Comparison of ENCODE assay signal across 36 cellular contexts in the genomic region with DNA sequence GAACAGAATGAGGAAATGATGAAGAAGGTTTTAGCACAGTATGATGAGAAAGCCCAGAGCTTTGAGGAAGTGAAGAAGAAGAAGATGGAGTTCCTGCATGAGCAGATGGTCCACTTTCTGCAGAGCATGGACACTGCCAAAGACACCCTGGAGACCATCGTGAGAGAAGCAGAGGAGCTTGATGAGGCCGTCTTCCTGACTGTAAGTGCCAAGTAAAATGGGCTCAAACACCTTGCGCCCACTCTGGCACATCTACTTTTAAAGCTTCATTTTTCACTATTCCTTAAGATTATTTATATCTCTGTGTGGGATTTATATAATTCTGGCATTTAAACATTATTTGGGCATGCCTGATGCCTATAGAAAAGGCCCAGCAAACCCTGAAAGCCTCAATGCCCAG.
"Had no signal": no experiment of that assay in that cellular context is flagged by ENCODE, and none has a peak within 500 bp of the region (broad histone marks: within the 10 kb centered on the region; RNA-seq: fewer than 3 reads in every experiment).

No MANE protein-coding gene starts in this region.

- H3K27ac ChIP-seq: Peyer's patch, SJCRH30, SK-N-MC, WERI-Rb-1 had no signal

- H3K27me3 ChIP-seq: MG63, Peyer's patch, SJCRH30 had no signal

- ATAC-seq: activated CD8-positive, alpha-beta memory T cell treated with anti-CD3 and anti-CD28 coated beads, Interleukin-2, amount 10 ng/mL, durations not matched to agents 7 days and 5 days; activated naive CD8-positive, alpha-beta T cell treated with anti-CD3 and anti-CD28 coated beads, Interleukin-2, amount 50 U/mL, for 24 hours; PC-3 had no signal

- H3K4me1 ChIP-seq: Peyer's patch, SJCRH30 had no signal

- H3K4me3 ChIP-seq: MG63, Peyer's patch, SJCRH30, SK-N-MC had no signal

- H3K36me3 ChIP-seq: MG63, Peyer's patch, SJCRH30, WERI-Rb-1 had no signal

- DNase-seq: activated CD4-positive, alpha-beta memory T cell treated with anti-CD3 and anti-CD28 coated beads, Interleukin-2, amount 10 ng/mL, durations not matched to agents 7 days and 5 days; activated CD4-positive, alpha-beta T cell treated with anti-CD3 and anti-CD28 coated beads for 1 hour; activated CD4-positive, alpha-beta T cell treated with anti-CD3 and anti-CD28 coated beads for 48 hours; activated CD4-positive, CD25-positive, alpha-beta regulatory T cell; activated CD8-positive, alpha-beta memory T cell treated with anti-CD3 and anti-CD28 coated beads for 24 hours; activated CD8-positive, alpha-beta memory T cell treated with anti-CD3 and anti-CD28 coated beads, Interleukin-2, amount 10 ng/mL, durations not matched to agents 7 days and 5 days; activated CD8-positive, alpha-beta memory T cell treated with anti-CD3 and anti-CD28 coated beads, Interleukin-2, amount 50 U/mL, for 48 hours; activated effector memory CD4-positive, alpha-beta T cell treated with Interleukin-2 at 50 U/mL for 16 hours; activated naive CD4-positive, alpha-beta T cell treated with anti-CD3 and anti-CD28 coated beads, Interleukin-2, amount 10 ng/mL, durations not matched to agents 7 days and 5 days; activated naive CD8-positive, alpha-beta T cell treated with anti-CD3 and anti-CD28 coated beads, Interleukin-2, amount 50 U/mL, for 24 hours; activated T-cell treated with anti-CD3 and anti-CD28 coated beads, Interleukin-2, amount 50 U/mL, for 48 hours; central memory CD4-positive, alpha-beta T cell; Kasumi-1; KG1; MG63; NCI-H1048; NCI-H1105 treated with DMSO at 0.1 percent for 48 hours; NCI-H1436; NCI-H1694; NCI-H1930; NCI-H2081 treated with DMSO at 0.1 percent for 48 hours; NCI-H226; NCI-H446 treated with DMSO at 0.1 percent for 48 hours; NCI-H524; NCI-H69; NCI-H82; PC-3; Peyer's patch; RPMI8226; SJCRH30; SW 1271; T-helper 1 cell; T-helper 2 cell; T-helper 9 cell; WERI-Rb-1 had no signal

- H3K9me3 ChIP-seq: MG63, Peyer's patch, SJCRH30 had no signal
